9 cellular contexts compared by ENCODE assay signal in genomic region chr11:80727315-80727714, GRCh38.
DNase-seq lines count a peak whose midpoint lies in the region; ATAC-seq and TF ChIP-seq lines count a peak whose summit lies in the region.
"Had no signal": no experiment of that assay in that cellular context is flagged by ENCODE, and none has a peak within 500 bp of the region (broad histone marks: within the 10 kb centered on the region; RNA-seq: fewer than 3 reads in every experiment).

No MANE protein-coding gene starts in this region.

- no peak for TF ChIP-seq POLR2A in thyroid gland (IDR thresholded peaks at IDR 0.05)

- H3K36me3 Mint-ChIP-seq in GM23338 (ENCODE audit: low read depth): no peaks in the 10 kb centered on the region
- no peaks in the 10 kb centered on the region for H3K36me3 Mint-ChIP-seq in stimulated activated naive B cell treated with anti-CD40 and anti-IgM and Interleukin-4, amounts not matched to agents 10 μg/mL and 1 μg/mL and 100 μg/mL, for 72 hours

- H3K27ac Mint-ChIP-seq in GM23338: 0 out of 2 replicates have a peak overlapping the region, but pooled peaks have one; percentile 56
- H3K27ac Mint-ChIP-seq in stimulated activated naive B cell treated with anti-CD40 and anti-IgM and Interleukin-4, amounts not matched to agents 10 μg/mL and 1 μg/mL and 100 μg/mL, for 72 hours: no peak overlapping the region

- H3K4me3 ChIP-seq in GM23338: no peak overlapping the region
- no peak overlapping the region for H3K4me3 ChIP-seq in thyroid gland (replicated peaks in 1 of 3)

- DNase-seq in GM23338 (ENCODE audit: low spot score): peak; percentile 81
- DNase-seq in NAMALWA (ENCODE audit: low spot score): peak; percentile 31
- peak in 1 of 2 donors; percentile 15 for DNase-seq in foreskin keratinocyte
- no peak for DNase-seq in thyroid gland
- no peak for DNase-seq in stimulated activated CD4-positive, alpha-beta T cell treated with anti-CD3 and anti-CD28 coated beads, Interleukin-12 subunit alpha, Interleukin-12 subunit beta, amount 100 ng/mL, for 4 hours
- DNase-seq in dedifferentiated amniotic fluid mesenchymal stem cell (ENCODE audit: extremely low spot score): no peak
- DNase-seq in stimulated activated naive B cell treated with anti-CD40 and anti-IgM and Interleukin-4, amounts not matched to agents 10 μg/mL and 1 μg/mL and 100 μg/mL, for 72 hours: no peak
- DNase-seq: IMR-90 had no signal

- TF ChIP-seq CTCF in GM23338 (conservative IDR thresholded peaks at IDR 0.05; ENCODE audit: low read depth in 2 of 2) (peak; percentile 64 to 69), foreskin keratinocyte (conservative IDR thresholded peaks at IDR 0.05) (peak; percentile 63), thyroid gland (IDR thresholded peaks at IDR 0.05) (no peak)

- no peaks in the 10 kb centered on the region for H3K79me2 ChIP-seq in GM23338 (replicated peaks; ENCODE audit: insufficient read depth)

- no peak overlapping the region for H2AFZ ChIP-seq in GM23338

- H3K27ac ChIP-seq in GM23338 (ENCODE audit: low read depth): no peak overlapping the region
- H3K27ac ChIP-seq in foreskin keratinocyte: no peak overlapping the region
- H3K27ac ChIP-seq in thyroid gland: no peak overlapping the region

- H3K4me1 ChIP-seq in GM23338 (ENCODE audit: insufficient read depth) (peaks cover 10% of the 10 kb centered on the region; the same call in 1 of the 2 replicates), foreskin keratinocyte (peaks cover under 1% of the 10 kb centered on the region), thyroid gland (no peaks in the 10 kb centered on the region)

- H3K36me3 ChIP-seq in GM23338 (ENCODE audit: insufficient read depth) (no peaks in the 10 kb centered on the region), thyroid gland (no peaks in the 10 kb centered on the region)

- H3K9me3 Mint-ChIP-seq in GM23338: no peaks in the 10 kb centered on the region
- H3K9me3 Mint-ChIP-seq in stimulated activated naive B cell treated with anti-CD40 and anti-IgM and Interleukin-4, amounts not matched to agents 10 μg/mL and 1 μg/mL and 100 μg/mL, for 72 hours: peaks cover 0 to 2% of the 10 kb centered on the region in 2 donors

- H3K4me1 Mint-ChIP-seq in GM23338: peaks cover 19% of the 10 kb centered on the region
- no peaks in the 10 kb centered on the region for H3K4me1 Mint-ChIP-seq in stimulated activated naive B cell treated with anti-CD40 and anti-IgM and Interleukin-4, amounts not matched to agents 10 μg/mL and 1 μg/mL and 100 μg/mL, for 72 hours

- WGBS in thyroid gland, 2 donors: 10 to 17% methylated on average over 3 of the region's 3 CpGs

- no peak overlapping the region for H3K4me3 Mint-ChIP-seq in GM23338
- H3K4me3 Mint-ChIP-seq in stimulated activated naive B cell treated with anti-CD40 and anti-IgM and Interleukin-4, amounts not matched to agents 10 μg/mL and 1 μg/mL and 100 μg/mL, for 72 hours: no peak overlapping the region

- H3F3A ChIP-seq in GM23338 (replicated peaks; ENCODE audit: low read depth): no peaks in the 10 kb centered on the region

- intact Hi-C loops in thyroid gland (cut with DNase I): no loop called here

- ATAC-seq in GM18508 (IDR thresholded peaks at IDR 0.05; ENCODE audit: insufficient read depth, unreplicated experiment): peak; percentile 82
- ATAC-seq in GM23338: peak; percentile 97
- peak; percentile 18 for ATAC-seq in foreskin keratinocyte
- no peak for ATAC-seq in stimulated activated naive B cell treated with anti-CD40 and anti-IgM and Interleukin-4, amounts not matched to agents 10 μg/mL and 1 μg/mL and 100 μg/mL, for 72 hours (replicated peaks)

- H3K27me3 ChIP-seq in GM23338 (ENCODE audit: insufficient read depth) (no peaks in the 10 kb centered on the region), foreskin keratinocyte (no peaks in the 10 kb centered on the region), thyroid gland (no peaks in the 10 kb centered on the region)

- no peaks in the 10 kb centered on the region; the same call in 1 of the 2 replicates for H3K9me2 ChIP-seq in GM23338 (ENCODE audit: insufficient read depth)

- no peak overlapping the region for H3K4me2 ChIP-seq in GM23338

- no peaks in the 10 kb centered on the region for H4K20me1 ChIP-seq in GM23338 (replicated peaks; ENCODE audit: insufficient read depth)

- peaks cover 4% of the 10 kb centered on the region for H3K27me3 Mint-ChIP-seq in GM23338 (ENCODE audit: insufficient read depth, low read depth, poor library complexity)
- H3K27me3 Mint-ChIP-seq in stimulated activated naive B cell treated with anti-CD40 and anti-IgM and Interleukin-4, amounts not matched to agents 10 μg/mL and 1 μg/mL and 100 μg/mL, for 72 hours: no peaks in the 10 kb centered on the region

- no peaks in the 10 kb centered on the region for H3K9me3 ChIP-seq in thyroid gland

TF ChIP-seq in GM23338, 12 proteins besides CTCF, POLR2A, EP300 and RAD21 (continues in another document):
- TF ChIP-seq EZH2 (IDR thresholded peaks at IDR 0.05; ENCODE audit: low read depth, unreplicated experiment) (no peak), NANOG (IDR thresholded peaks at IDR 0.05; ENCODE audit: borderline replicate concordance) (no peak), EZH2phosphoT487 (IDR thresholded peaks at IDR 0.05; ENCODE audit: unreplicated experiment) (no peak), STAT1 (IDR thresholded peaks at IDR 0.05; ENCODE audit: unreplicated experiment) (no peak), ZNF331 (CRISPR knock-in tag; IDR thresholded peaks at IDR 0.05; ENCODE audit: low read depth) (no peak), ZNF114 (CRISPR knock-in tag; IDR thresholded peaks at IDR 0.05) (no peak)
- TF ChIP-seq, protein P1, sequence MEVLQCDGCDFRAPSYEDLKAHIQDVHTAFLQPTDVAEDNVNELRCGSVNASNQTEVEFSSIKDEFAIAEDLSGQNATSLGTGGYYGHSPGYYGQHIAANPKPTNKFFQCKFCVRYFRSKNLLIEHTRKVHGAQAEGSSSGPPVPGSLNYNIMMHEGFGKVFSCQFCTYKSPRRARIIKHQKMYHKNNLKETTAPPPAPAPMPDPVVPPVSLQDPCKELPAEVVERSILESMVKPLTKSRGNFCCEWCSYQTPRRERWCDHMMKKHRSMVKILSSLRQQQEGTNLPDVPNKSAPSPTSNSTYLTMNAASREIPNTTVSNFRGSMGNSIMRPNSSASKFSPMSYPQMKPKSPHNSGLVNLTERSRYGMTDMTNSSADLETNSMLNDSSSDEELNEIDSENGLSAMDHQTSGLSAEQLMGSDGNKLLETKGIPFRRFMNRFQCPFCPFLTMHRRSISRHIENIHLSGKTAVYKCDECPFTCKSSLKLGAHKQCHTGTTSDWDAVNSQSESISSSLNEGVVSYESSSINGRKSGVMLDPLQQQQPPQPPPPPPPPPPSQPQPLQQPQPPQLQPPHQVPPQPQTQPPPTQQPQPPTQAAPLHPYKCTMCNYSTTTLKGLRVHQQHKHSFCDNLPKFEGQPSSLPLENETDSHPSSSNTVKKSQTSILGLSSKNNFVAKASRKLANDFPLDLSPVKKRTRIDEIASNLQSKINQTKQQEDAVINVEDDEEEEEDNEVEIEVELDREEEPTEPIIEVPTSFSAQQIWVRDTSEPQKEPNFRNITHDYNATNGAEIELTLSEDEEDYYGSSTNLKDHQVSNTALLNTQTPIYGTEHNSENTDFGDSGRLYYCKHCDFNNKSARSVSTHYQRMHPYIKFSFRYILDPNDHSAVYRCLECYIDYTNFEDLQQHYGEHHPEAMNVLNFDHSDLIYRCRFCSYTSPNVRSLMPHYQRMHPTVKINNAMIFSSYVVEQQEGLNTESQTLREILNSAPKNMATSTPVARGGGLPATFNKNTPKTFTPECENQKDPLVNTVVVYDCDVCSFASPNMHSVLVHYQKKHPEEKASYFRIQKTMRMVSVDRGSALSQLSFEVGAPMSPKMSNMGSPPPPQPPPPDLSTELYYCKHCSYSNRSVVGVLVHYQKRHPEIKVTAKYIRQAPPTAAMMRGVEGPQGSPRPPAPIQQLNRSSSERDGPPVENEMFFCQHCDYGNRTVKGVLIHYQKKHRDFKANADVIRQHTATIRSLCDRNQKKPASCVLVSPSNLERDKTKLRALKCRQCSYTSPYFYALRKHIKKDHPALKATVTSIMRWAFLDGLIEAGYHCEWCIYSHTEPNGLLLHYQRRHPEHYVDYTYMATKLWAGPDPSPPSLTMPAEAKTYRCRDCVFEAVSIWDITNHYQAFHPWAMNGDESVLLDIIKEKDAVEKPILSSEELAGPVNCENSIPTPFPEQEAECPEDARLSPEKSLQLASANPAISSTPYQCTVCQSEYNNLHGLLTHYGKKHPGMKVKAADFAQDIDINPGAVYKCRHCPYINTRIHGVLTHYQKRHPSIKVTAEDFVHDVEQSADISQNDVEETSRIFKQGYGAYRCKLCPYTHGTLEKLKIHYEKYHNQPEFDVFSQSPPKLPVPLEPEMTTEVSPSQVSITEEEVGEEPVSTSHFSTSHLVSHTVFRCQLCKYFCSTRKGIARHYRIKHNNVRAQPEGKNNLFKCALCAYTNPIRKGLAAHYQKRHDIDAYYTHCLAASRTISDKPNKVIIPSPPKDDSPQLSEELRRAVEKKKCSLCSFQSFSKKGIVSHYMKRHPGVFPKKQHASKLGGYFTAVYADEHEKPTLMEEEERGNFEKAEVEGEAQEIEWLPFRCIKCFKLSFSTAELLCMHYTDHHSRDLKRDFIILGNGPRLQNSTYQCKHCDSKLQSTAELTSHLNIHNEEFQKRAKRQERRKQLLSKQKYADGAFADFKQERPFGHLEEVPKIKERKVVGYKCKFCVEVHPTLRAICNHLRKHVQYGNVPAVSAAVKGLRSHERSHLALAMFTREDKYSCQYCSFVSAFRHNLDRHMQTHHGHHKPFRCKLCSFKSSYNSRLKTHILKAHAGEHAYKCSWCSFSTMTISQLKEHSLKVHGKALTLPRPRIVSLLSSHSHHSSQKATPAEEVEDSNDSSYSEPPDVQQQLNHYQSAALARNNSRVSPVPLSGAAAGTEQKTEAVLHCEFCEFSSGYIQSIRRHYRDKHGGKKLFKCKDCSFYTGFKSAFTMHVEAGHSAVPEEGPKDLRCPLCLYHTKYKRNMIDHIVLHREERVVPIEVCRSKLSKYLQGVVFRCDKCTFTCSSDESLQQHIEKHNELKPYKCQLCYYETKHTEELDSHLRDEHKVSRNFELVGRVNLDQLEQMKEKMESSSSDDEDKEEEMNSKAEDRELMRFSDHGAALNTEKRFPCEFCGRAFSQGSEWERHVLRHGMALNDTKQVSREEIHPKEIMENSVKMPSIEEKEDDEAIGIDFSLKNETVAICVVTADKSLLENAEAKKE (CRISPR knock-in tag; IDR thresholded peaks at IDR 0.05): no peak

Comparison
In these comparisons a context has a peak if more than half of its experiments do, and no peak if none do; other contexts are left out.
1. ATAC-seq: peak in GM18508 (single experiment), GM23338 (single experiment) and foreskin keratinocyte (single experiment); none in stimulated activated naive B cell treated with anti-CD40 and anti-IgM and Interleukin-4, amounts not matched to agents 10 μg/mL and 1 μg/mL and 100 μg/mL, for 72 hours (0 of 2).
2. DNase-seq: peak in GM23338 (single experiment) and NAMALWA (single experiment); none in thyroid gland (0 of 2), stimulated activated CD4-positive, alpha-beta T cell treated with anti-CD3 and anti-CD28 coated beads, Interleukin-12 subunit alpha, Interleukin-12 subunit beta, amount 100 ng/mL, for 4 hours (single experiment), dedifferentiated amniotic fluid mesenchymal stem cell (single experiment) and stimulated activated naive B cell treated with anti-CD40 and anti-IgM and Interleukin-4, amounts not matched to agents 10 μg/mL and 1 μg/mL and 100 μg/mL, for 72 hours (single experiment).
3. CTCF ChIP-seq: peak in GM23338 (2 of 2) and foreskin keratinocyte (single experiment); none in thyroid gland (0 of 6).